Comparison of ENCODE assay signal across 1 cellular context in the genomic region with DNA sequence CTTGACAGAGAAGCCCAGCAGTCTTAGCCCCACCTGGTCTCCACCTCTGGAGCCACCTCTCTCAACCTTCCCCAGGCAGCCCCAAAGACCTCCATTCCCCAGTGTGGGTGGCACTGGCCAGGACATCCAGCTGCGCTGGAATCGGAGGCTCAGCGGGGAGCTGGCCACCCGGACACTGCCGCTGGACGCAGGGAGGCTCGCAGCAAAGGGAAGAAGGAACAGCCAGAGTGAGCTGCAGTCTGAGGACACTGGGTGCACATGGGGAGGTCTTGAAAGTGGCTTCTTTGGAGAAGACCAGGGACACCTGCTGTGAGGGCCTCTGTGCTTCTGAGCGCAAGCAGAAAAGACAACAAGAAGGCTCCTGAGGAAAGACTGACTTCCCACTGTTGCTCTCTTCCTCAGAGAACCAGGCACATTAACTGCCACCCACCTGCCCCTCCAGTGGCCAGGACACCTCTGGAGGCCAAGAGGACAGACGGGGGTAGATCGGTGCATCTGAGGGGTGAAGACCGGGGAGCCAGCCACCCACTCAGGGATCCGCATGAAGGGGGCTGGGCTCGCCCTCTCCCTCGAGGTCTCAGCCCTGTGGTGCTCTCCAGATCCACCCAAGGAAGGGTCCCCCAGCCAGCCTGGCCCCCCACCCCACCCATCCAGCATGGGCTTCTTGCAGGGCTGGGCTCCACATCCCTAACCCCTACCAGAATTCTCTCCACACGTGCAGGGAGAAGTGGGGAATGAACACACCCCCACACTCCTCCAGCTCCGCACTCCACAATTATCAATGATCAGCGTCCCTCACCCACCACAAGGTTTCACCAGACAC.
TF ChIP-seq lines count a peak whose summit lies in the region.

No MANE protein-coding gene starts in this region.

TF ChIP-seq in WTC11, 78 proteins besides CTCF, POLR2A, EP300 and RAD21 (continued from another document):
- TF ChIP-seq, protein P1, sequence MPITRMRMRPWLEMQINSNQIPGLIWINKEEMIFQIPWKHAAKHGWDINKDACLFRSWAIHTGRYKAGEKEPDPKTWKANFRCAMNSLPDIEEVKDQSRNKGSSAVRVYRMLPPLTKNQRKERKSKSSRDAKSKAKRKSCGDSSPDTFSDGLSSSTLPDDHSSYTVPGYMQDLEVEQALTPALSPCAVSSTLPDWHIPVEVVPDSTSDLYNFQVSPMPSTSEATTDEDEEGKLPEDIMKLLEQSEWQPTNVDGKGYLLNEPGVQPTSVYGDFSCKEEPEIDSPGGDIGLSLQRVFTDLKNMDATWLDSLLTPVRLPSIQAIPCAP (CRISPR knock-in tag; IDR thresholded peaks at IDR 0.05): no peak
- no peak for TF ChIP-seq ELF4 (CRISPR knock-in tag; IDR thresholded peaks at IDR 0.05; ENCODE audit: low read depth)
- TF ChIP-seq MXD4 (CRISPR knock-in tag; IDR thresholded peaks at IDR 0.05; ENCODE audit: borderline replicate concordance): no peak
- TF ChIP-seq SMAD3 (CRISPR knock-in tag; IDR thresholded peaks at IDR 0.05; ENCODE audit: borderline replicate concordance): no peak
- no peak for TF ChIP-seq TEAD4 (CRISPR knock-in tag; IDR thresholded peaks at IDR 0.05)
- TF ChIP-seq, protein P2, sequence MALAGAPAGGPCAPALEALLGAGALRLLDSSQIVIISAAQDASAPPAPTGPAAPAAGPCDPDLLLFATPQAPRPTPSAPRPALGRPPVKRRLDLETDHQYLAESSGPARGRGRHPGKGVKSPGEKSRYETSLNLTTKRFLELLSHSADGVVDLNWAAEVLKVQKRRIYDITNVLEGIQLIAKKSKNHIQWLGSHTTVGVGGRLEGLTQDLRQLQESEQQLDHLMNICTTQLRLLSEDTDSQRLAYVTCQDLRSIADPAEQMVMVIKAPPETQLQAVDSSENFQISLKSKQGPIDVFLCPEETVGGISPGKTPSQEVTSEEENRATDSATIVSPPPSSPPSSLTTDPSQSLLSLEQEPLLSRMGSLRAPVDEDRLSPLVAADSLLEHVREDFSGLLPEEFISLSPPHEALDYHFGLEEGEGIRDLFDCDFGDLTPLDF (CRISPR knock-in tag; IDR thresholded peaks at IDR 0.05): no peak
